Comparison of ENCODE assay signal across 19 cellular contexts in the genomic region with DNA sequence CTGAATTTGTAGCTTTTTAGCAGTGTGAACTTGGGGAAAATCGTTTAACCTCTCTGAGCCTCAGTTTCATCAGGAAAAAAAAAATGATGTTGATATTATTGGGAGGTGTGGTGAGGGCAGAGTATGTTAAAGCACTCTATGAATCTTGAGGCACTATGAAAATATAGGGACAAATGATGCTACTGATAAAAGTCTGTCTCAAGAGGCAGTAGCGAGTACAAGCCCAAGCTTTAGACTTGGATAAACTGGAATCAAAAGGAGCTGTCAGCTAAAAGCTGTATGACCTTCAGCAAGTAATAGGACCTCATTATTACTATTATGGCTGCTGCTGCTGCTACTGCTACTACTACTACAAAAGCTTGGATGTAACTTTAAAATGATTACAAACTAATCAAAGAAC.
"Had no signal": no experiment of that assay in that cellular context is flagged by ENCODE, and none has a peak within 500 bp of the region (broad histone marks: within the 10 kb centered on the region; RNA-seq: fewer than 3 reads in every experiment).

No MANE protein-coding gene starts in this region.

- H3K27ac ChIP-seq: ascending aorta, breast epithelium, esophagus squamous epithelium, hepatocyte, pancreas, thoracic aorta, WERI-Rb-1 had no signal

- H3K27me3 ChIP-seq: ascending aorta, breast epithelium, esophagus squamous epithelium, hepatocyte, pancreas, upper lobe of left lung had no signal

- H3K9me3 ChIP-seq: ascending aorta, breast epithelium, esophagus squamous epithelium, mucosa of descending colon, pancreas, thoracic aorta, upper lobe of left lung had no signal

- H3K4me1 ChIP-seq: ascending aorta had no signal

- H3K36me3 ChIP-seq: ascending aorta, breast epithelium, esophagus squamous epithelium, pancreas, thoracic aorta, upper lobe of left lung, WERI-Rb-1 had no signal

- ATAC-seq: mucosa of descending colon; pancreas; sciatic nerve; stimulated activated memory B cell treated with anti-CD40 and anti-IgM and Interleukin-4, amounts not matched to agents 10 μg/mL and 1 μg/mL and 100 μg/mL, for 72 hours had no signal

- DNase-seq: activated CD4-positive, alpha-beta T cell treated with anti-CD3 and anti-CD28 coated beads for 1 hour; activated effector memory CD4-positive, alpha-beta T cell treated with anti-CD3 and anti-CD28 coated beads, Interleukin-2, amount 50 U/mL, for 16 hours; activated T-cell treated with anti-CD3 and anti-CD28 coated beads, Interleukin-2, amount 50 U/mL, for 72 hours; cerebellar nuclear complex; effector memory CD4-positive, alpha-beta T cell; esophagus squamous epithelium; mucosa of descending colon; naive B cell; pancreas; stimulated activated CD4-positive, alpha-beta T cell treated with anti-CD3 and anti-CD28 coated beads, Interleukin-4, amount 100 ng/mL, for 4 hours; upper lobe of left lung; WERI-Rb-1 had no signal

- FAIRE-seq: endothelial cell of umbilical vein, pancreas had no signal

- H3K4me3 ChIP-seq: ascending aorta, breast epithelium, esophagus squamous epithelium, hepatocyte, mucosa of descending colon, pancreas, thoracic aorta, upper lobe of left lung had no signal
